ENCODE assay signal across 11 cellular contexts in the genomic region with DNA sequence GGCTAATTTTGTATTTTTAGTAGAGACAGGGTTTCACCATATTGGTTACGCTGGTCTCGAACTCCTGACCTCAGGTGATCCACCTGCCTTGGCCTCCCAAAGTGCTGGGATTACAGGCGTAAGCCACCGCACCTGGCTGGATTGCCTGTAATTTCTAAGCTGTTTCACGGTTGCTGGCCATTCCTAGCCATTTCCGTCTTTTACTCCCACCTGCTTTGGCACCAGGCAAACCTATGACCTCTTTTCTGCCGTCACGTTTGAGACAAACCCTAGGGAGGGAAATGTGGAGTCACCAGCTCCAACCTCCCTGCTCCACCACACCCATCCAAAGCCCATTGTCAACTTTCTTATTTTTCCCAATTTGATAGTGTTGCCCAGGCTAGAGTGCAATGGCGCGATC. TPM values are rescaled to one million over a fixed set of nuclear protein-coding genes. Genes with fewer than 3 reads are reported as not detected.
A peak's percentile ranks its signal among the peaks of the same experiment; 100 is the strongest.
DNase-seq lines count a peak whose midpoint lies in the region; ATAC-seq and TF ChIP-seq lines count a peak whose summit lies in the region.
"Had no signal": no experiment of that assay in that cellular context is flagged by ENCODE, and none has a peak within 500 bp of the region (broad histone marks: within the 10 kb centered on the region; RNA-seq: fewer than 3 reads in every experiment).

No MANE protein-coding gene starts in this region.

- no peaks in the 10 kb centered on the region for H3K36me3 ChIP-seq in BLaER1 treated with 17β-estradiol and CSF1 and Interleukin-3, amounts not matched to agents 10 nM and 100 nM
- no peaks in the 10 kb centered on the region for H3K36me3 ChIP-seq in A673 (ENCODE audit: insufficient read depth, low read length, poor library complexity, severe bottlenecking)
- H3K36me3 ChIP-seq: pancreas had no signal

- no TSS peak for BruUV-seq in A673 (replicated peaks; lab: Mats Ljungman, UMichigan)

- DNase-seq in activated naive CD4-positive, alpha-beta T cell treated with anti-CD3 and anti-CD28 coated beads, Interleukin-2, amount 50 U/mL, for 72 hours (ENCODE audit: low spot score in 2 of 2): no peak
- no peak for DNase-seq in natural killer cell
- no peak for DNase-seq in omental fat pad (ENCODE audit: low spot score)
- no peak for DNase-seq in A673 (ENCODE audit: low spot score)
- no peak for DNase-seq in NCI-H345 treated with DMSO at 0.1 percent for 48 hours (lab: John Stamatoyannopoulos, UW; ENCODE audit: unreplicated experiment)
- DNase-seq: Karpas-422, NCI-H2171, pancreas had no signal

- H3K9me3 ChIP-seq in BLaER1 treated with 17β-estradiol and CSF1 and Interleukin-3, amounts not matched to agents 10 nM and 100 nM (replicated peaks in 1 of 11): no peaks in the 10 kb centered on the region
- no peaks in the 10 kb centered on the region for H3K9me3 ChIP-seq in A673 (ENCODE audit: low read depth, low read length, poor library complexity, severe bottlenecking)
- H3K9me3 ChIP-seq: pancreas had no signal

- CTCF ChIA-PET in A673 (lab: Charles Lee): no interaction called here

- POLR2A ChIA-PET in A673 (lab: Charles Lee; ENCODE audit: low non-redundant PET): no interaction called here

- H3K27me3 Mint-ChIP-seq in natural killer cell (ENCODE audit: low read depth in 2 of 2): no peaks in the 10 kb centered on the region

- peaks cover 52 to 76% of the 10 kb centered on the region in 2 donors for H3K4me1 Mint-ChIP-seq in natural killer cell

- H3K9me3 Mint-ChIP-seq in activated naive CD4-positive, alpha-beta T cell treated with anti-CD3 and anti-CD28 coated beads, Interleukin-2, amount 50 U/mL, for 72 hours: no peaks in the 10 kb centered on the region
- no peaks in the 10 kb centered on the region for H3K9me3 Mint-ChIP-seq in natural killer cell

- peak overlapping the region; percentile 98 for H3K27ac Mint-ChIP-seq in activated naive CD4-positive, alpha-beta T cell treated with anti-CD3 and anti-CD28 coated beads, Interleukin-2, amount 50 U/mL, for 72 hours
- peak overlapping the region; percentile 96 for H3K27ac Mint-ChIP-seq in natural killer cell

- H3K4me1 ChIP-seq in BLaER1 treated with 17β-estradiol and CSF1 and Interleukin-3, amounts not matched to agents 10 nM and 100 nM: peaks cover 92 to 100% (median 99%) of the 10 kb centered on the region in 10 experiments
- H3K4me1 ChIP-seq in A673 (ENCODE audit: insufficient read depth, low read length, poor library complexity, severe bottlenecking): no peaks in the 10 kb centered on the region

- peak overlapping the region; percentile 57 to 82 (median 71) for H3K4me3 ChIP-seq in BLaER1 treated with 17β-estradiol and CSF1 and Interleukin-3, amounts not matched to agents 10 nM and 100 nM
- H3K4me3 ChIP-seq in GM08714 (ENCODE audit: low read length) (peak overlapping the region; percentile 85), A673 (ENCODE audit: low read depth, low read length, poor library complexity, severe bottlenecking) (no peak overlapping the region)

- H3K36me3 Mint-ChIP-seq in activated naive CD4-positive, alpha-beta T cell treated with anti-CD3 and anti-CD28 coated beads, Interleukin-2, amount 50 U/mL, for 72 hours: peaks cover 18 to 29% of the 10 kb centered on the region in 2 donors
- no peaks in the 10 kb centered on the region for H3K36me3 Mint-ChIP-seq in natural killer cell

- no peak for ATAC-seq in activated naive CD4-positive, alpha-beta T cell treated with anti-CD3 and anti-CD28 coated beads, Interleukin-2, amount 50 U/mL, for 72 hours
- ATAC-seq in natural killer cell: no peak
- no peak for ATAC-seq in omental fat pad (ENCODE audit: low FRiP score)
- no peak for ATAC-seq in GM21576 (IDR thresholded peaks at IDR 0.05; ENCODE audit: unreplicated experiment)

- H3K27ac ChIP-seq in BLaER1 treated with 17β-estradiol and CSF1 and Interleukin-3, amounts not matched to agents 10 nM and 100 nM: peak overlapping the region; percentile 79 to 96 (median 93)
- no peak overlapping the region for H3K27ac ChIP-seq in A673 (ENCODE audit: low read depth, low read length, poor library complexity, severe bottlenecking)

- peak overlapping the region; percentile 96 to 100 (median 98) for H3K4me2 ChIP-seq in BLaER1 treated with 17β-estradiol and CSF1 and Interleukin-3, amounts not matched to agents 10 nM and 100 nM

- H3K27me3 ChIP-seq in BLaER1 treated with 17β-estradiol and CSF1 and Interleukin-3, amounts not matched to agents 10 nM and 100 nM: no peaks in the 10 kb centered on the region
- H3K27me3 ChIP-seq in A673 (replicated peaks; ENCODE audit: insufficient read depth, low read depth, low read length, poor library complexity): no peaks in the 10 kb centered on the region
- H3K27me3 ChIP-seq: pancreas had no signal

- peaks cover 0 to 27% (median 5%) of the 10 kb centered on the region in 11 experiments; a peak in 17 of 22 replicates for H4K20me1 ChIP-seq in BLaER1 treated with 17β-estradiol and CSF1 and Interleukin-3, amounts not matched to agents 10 nM and 100 nM

- H3K4me3 Mint-ChIP-seq in natural killer cell: peak overlapping the region; percentile 94

- peak overlapping the region; percentile 80 to 93 (median 87); a peak in 20 of 22 replicates for H3K9ac ChIP-seq in BLaER1 treated with 17β-estradiol and CSF1 and Interleukin-3, amounts not matched to agents 10 nM and 100 nM

- intact Hi-C loops in natural killer cell (cut with micrococcal nuclease): loop anchor here (2.0 kb wide), 1 partner anchor 23 kb away; no protein-coding TSS in a partner anchor
- intact Hi-C loops in A673 (cut with micrococcal nuclease; ENCODE audit: unreplicated experiment): no loop called here

- TF ChIP-seq CTCF in natural killer cell (IDR thresholded peaks at IDR 0.05): no peak
- TF ChIP-seq CTCF in omental fat pad (IDR thresholded peaks at IDR 0.05): no peak
- TF ChIP-seq CTCF in A673 (conservative IDR thresholded peaks at IDR 0.05; ENCODE audit: low read depth, low read length): no peak

RNA-seq across cellular contexts. Expression of a gene that starts 1.2 kb away (rescaled TPM):
- total RNA-seq in activated naive CD4-positive, alpha-beta T cell treated with anti-CD3 and anti-CD28 coated beads, Interleukin-2, amount 50 U/mL, for 72 hours: 10 to 100 TPM; 24.9 to 32.6 TPM
- total RNA-seq in natural killer cell: 10 to 100 TPM; 18.2 to 30.3 (median 26.7) TPM
- 1 to 10 TPM; 2.7 to 9.0 (median 7.6) TPM for total RNA-seq in omental fat pad
- total RNA-seq in A673 (2021): not detected in 2 replicates

RNA-seq across cellular contexts. Expression of a gene that starts 43.1 kb away (rescaled TPM):
- total RNA-seq in activated naive CD4-positive, alpha-beta T cell treated with anti-CD3 and anti-CD28 coated beads, Interleukin-2, amount 50 U/mL, for 72 hours: 10 to 100 TPM; 54.2 to 61.1 TPM
- total RNA-seq in natural killer cell: 10 to 100 TPM; 10.3 to 20.7 (median 16.6) TPM
- 1 to 10 TPM; 5.3 to 8.0 (median 6.4) TPM for total RNA-seq in omental fat pad
- 49.7 and 51.1 TPM in 2 replicates for total RNA-seq in A673 (2021)
